In genomic region chr3:45554001-45554691, GRCh38 we compare ENCODE assay signal across 10 cellular contexts. TPM values are rescaled to one million over a fixed set of nuclear protein-coding genes. Genes with fewer than 3 reads are reported as not detected.
DNase-seq lines count a peak whose midpoint lies in the region; ATAC-seq and TF ChIP-seq lines count a peak whose summit lies in the region.
"Had no signal": no experiment of that assay in that cellular context is flagged by ENCODE, and none has a peak within 500 bp of the region (broad histone marks: within the 10 kb centered on the region; RNA-seq: fewer than 3 reads in every experiment).

No MANE protein-coding gene starts in this region.

- H3K4me1 Mint-ChIP-seq in MCF 10A (ENCODE audit: insufficient read depth, unreplicated experiment) (peaks cover 47% of the 10 kb centered on the region), IgD-negative memory B cell (peaks cover 0 to 13% (median 9%) of the 10 kb centered on the region in 3 donors), Calu3 (ENCODE audit: low read depth, unreplicated experiment) (peaks cover 19% of the 10 kb centered on the region)
- peaks cover 15 to 28% of the 10 kb centered on the region in 2 donors for H3K4me1 Mint-ChIP-seq in natural killer cell treated with Interleukin-12 subunit alpha and Interleukin-12 subunit beta and Interleukin-15 and Interleukin-18, amount 100 ng/mL, for 72 hours (ENCODE audit: low read depth in 2 of 2)

- H3K27ac Mint-ChIP-seq in MCF 10A (ENCODE audit: low read depth, unreplicated experiment) (no peak overlapping the region), IgD-negative memory B cell (peak overlapping the region in 2 of 3 donors; percentile 16 to 28), Calu3 (ENCODE audit: unreplicated experiment) (no peak overlapping the region)
- H3K27ac Mint-ChIP-seq in natural killer cell treated with Interleukin-12 subunit alpha and Interleukin-12 subunit beta and Interleukin-15 and Interleukin-18, amount 100 ng/mL, for 72 hours: peak overlapping the region in 1 of 2 donors; percentile 51
- H3K27ac Mint-ChIP-seq: activated B cell treated with CpG ODN at 0.5 μM for 24 hours had no signal

- H3K4me1 ChIP-seq in breast epithelium: peaks cover 21 to 22% of the 10 kb centered on the region in 2 donors

- H3K4me3 ChIP-seq in breast epithelium (no peak overlapping the region), choroid plexus epithelial cell (ENCODE audit: low read depth, low read length) (no peak overlapping the region)

- H3K9me3 Mint-ChIP-seq in MCF 10A (ENCODE audit: unreplicated experiment) (no peaks in the 10 kb centered on the region), IgD-negative memory B cell (no peaks in the 10 kb centered on the region), Calu3 (ENCODE audit: low read depth, unreplicated experiment) (no peaks in the 10 kb centered on the region)
- no peaks in the 10 kb centered on the region for H3K9me3 Mint-ChIP-seq in natural killer cell treated with Interleukin-12 subunit alpha and Interleukin-12 subunit beta and Interleukin-15 and Interleukin-18, amount 100 ng/mL, for 72 hours
- H3K9me3 Mint-ChIP-seq: activated B cell treated with CpG ODN at 0.5 μM for 24 hours; CD4-positive, CD25-positive, alpha-beta regulatory T cell had no signal

- H3K27ac ChIP-seq in breast epithelium: peak overlapping the region; percentile 33 to 44

- H3K36me3 Mint-ChIP-seq in MCF 10A (ENCODE audit: insufficient read depth, unreplicated experiment) (no peaks in the 10 kb centered on the region), IgD-negative memory B cell (no peaks in the 10 kb centered on the region), Calu3 (ENCODE audit: insufficient read depth, unreplicated experiment) (peaks cover 7% of the 10 kb centered on the region)
- no peaks in the 10 kb centered on the region for H3K36me3 Mint-ChIP-seq in natural killer cell treated with Interleukin-12 subunit alpha and Interleukin-12 subunit beta and Interleukin-15 and Interleukin-18, amount 100 ng/mL, for 72 hours

- H3K36me3 ChIP-seq in breast epithelium: no peaks in the 10 kb centered on the region

- H3K27me3 ChIP-seq in breast epithelium: no peaks in the 10 kb centered on the region

- H3K27me3 Mint-ChIP-seq in MCF 10A (ENCODE audit: insufficient read depth, unreplicated experiment): no peaks in the 10 kb centered on the region
- H3K27me3 Mint-ChIP-seq in IgD-negative memory B cell: no peaks in the 10 kb centered on the region
- H3K27me3 Mint-ChIP-seq in natural killer cell treated with Interleukin-12 subunit alpha and Interleukin-12 subunit beta and Interleukin-15 and Interleukin-18, amount 100 ng/mL, for 72 hours: no peaks in the 10 kb centered on the region
- H3K27me3 Mint-ChIP-seq in Calu3 (ENCODE audit: unreplicated experiment): no peaks in the 10 kb centered on the region
- H3K27me3 Mint-ChIP-seq: activated B cell treated with CpG ODN at 0.5 μM for 24 hours; CD4-positive, CD25-positive, alpha-beta regulatory T cell had no signal

- peak; percentile 60 to 66 for ATAC-seq in natural killer cell treated with Interleukin-12 subunit alpha and Interleukin-12 subunit beta and Interleukin-15 and Interleukin-18, amount 100 ng/mL, for 72 hours

- CTCF ChIA-PET in MCF 10A (lab: Yijun Ruan, JAX) (interaction anchor here (0.7 kb wide), 1 partner anchor 42 kb away, joined by 3 read pairs; no protein-coding TSS in a partner anchor), Calu3 (lab: Charles Lee) (no interaction called here)

- DNase-seq in breast epithelium (ENCODE audit: low spot score in 2 of 2) (no peak), MCF 10A (ENCODE audit: unreplicated experiment) (no peak), choroid plexus epithelial cell (ENCODE audit: low read depth) (peak; percentile 59), Calu3 (no peak), NCI-H2227 (lab: John Stamatoyannopoulos, UW; ENCODE audit: unreplicated experiment) (no peak), T-helper 1 cell (no peak)
- no peak for DNase-seq in natural killer cell treated with Interleukin-12 subunit alpha and Interleukin-12 subunit beta and Interleukin-15 and Interleukin-18, amount 100 ng/mL, for 72 hours (ENCODE audit: low spot score)
- DNase-seq: activated B cell treated with CpG ODN at 0.5 μM for 24 hours had no signal

- TF ChIP-seq CTCF in breast epithelium (IDR thresholded peaks at IDR 0.05) (no peak), MCF 10A (IDR thresholded peaks at IDR 0.05; ENCODE audit: unreplicated experiment) (no peak), choroid plexus epithelial cell (conservative IDR thresholded peaks at IDR 0.05; ENCODE audit: low read depth, low read length) (no peak), Calu3 (IDR thresholded peaks at IDR 0.05; ENCODE audit: unreplicated experiment) (no peak)

- TF ChIP-seq POLR2A in breast epithelium (IDR thresholded peaks at IDR 0.05): no peak

- POLR2A ChIA-PET in MCF 10A (lab: Yijun Ruan, JAX): interaction anchor here (0.6 to 1.2 kb wide), 2 partner anchors 22 to 90 kb away, joined by 3 read pairs; no protein-coding TSS in a partner anchor

- intact Hi-C loops in breast epithelium (cut with DNase I; ENCODE audit: low total_unique reads): loop anchor here (10.0 kb wide), 1 partner anchor 1979 kb away; no protein-coding TSS in a partner anchor
- intact Hi-C loops in MCF 10A (cut with micrococcal nuclease): no loop called here
- intact Hi-C loops in Calu3 (cut with micrococcal nuclease; ENCODE audit: unreplicated experiment): no loop called here

- BruUV-seq in MCF 10A (replicated peaks; lab: Mats Ljungman, UMichigan) (no TSS peak), Calu3 (replicated peaks; lab: Mats Ljungman, UMichigan) (no TSS peak)

- H3K4me3 Mint-ChIP-seq in MCF 10A (ENCODE audit: unreplicated experiment) (no peak overlapping the region), IgD-negative memory B cell (peak overlapping the region in 1 of 4 donors; percentile 30), Calu3 (ENCODE audit: low read depth, unreplicated experiment) (no peak overlapping the region)
- no peak overlapping the region for H3K4me3 Mint-ChIP-seq in natural killer cell treated with Interleukin-12 subunit alpha and Interleukin-12 subunit beta and Interleukin-15 and Interleukin-18, amount 100 ng/mL, for 72 hours
- H3K4me3 Mint-ChIP-seq: activated B cell treated with CpG ODN at 0.5 μM for 24 hours; CD4-positive, CD25-positive, alpha-beta regulatory T cell had no signal

- H3K9me3 ChIP-seq in breast epithelium: no peaks in the 10 kb centered on the region

RNA-seq across cellular contexts. Expression of gene LIMD1, which starts 40.4 kb away (rescaled TPM):
- total RNA-seq in breast epithelium: 10 to 100 TPM; 23.0 to 25.9 (median 25.8) TPM
- total RNA-seq in MCF 10A (2022): 25.4 and 28.2 TPM in 2 replicates
- polyA plus RNA-seq in IgD-negative memory B cell: 23.0 TPM
- total RNA-seq in natural killer cell treated with Interleukin-12 subunit alpha and Interleukin-12 subunit beta and Interleukin-15 and Interleukin-18, amount 100 ng/mL, for 72 hours: 10 to 100 TPM; 34.4 to 71.4 TPM
- total RNA-seq in Calu3 (2022): 38.7 and 39.8 TPM in 2 replicates

Comparison
In these comparisons a context has a peak if more than half of its experiments do, and no peak if none do; other contexts are left out.
1. H3K27ac Mint-ChIP-seq: peak in IgD-negative memory B cell (2 of 3); none in MCF 10A (single experiment) and Calu3 (single experiment).